Comparison of ENCODE assay signal across 8 cellular contexts in genomic region chr6:159042003-159042823, GRCh38. TPM values are rescaled to one million over a fixed set of nuclear protein-coding genes. Genes with fewer than 3 reads are reported as not detected.
DNase-seq lines count a peak whose midpoint lies in the region; ATAC-seq lines count a peak whose summit lies in the region.

No MANE protein-coding gene starts in this region.

- 60% methylated on average over 11 of the region's 14 CpGs for WGBS in mesenchymal stem cell

- H3K79me1 ChIP-seq in mesenchymal stem cell (replicated peaks; ENCODE audit: low read length, poor library complexity, severe bottlenecking), result no peaks in the 10 kb centered on the region

- no peaks in the 10 kb centered on the region for H3K4me1 ChIP-seq in endocrine pancreas (ENCODE audit: control insufficient read depth, insufficient read depth, low read length)
- H3K4me1 ChIP-seq in mesenchymal stem cell (ENCODE audit: control insufficient read depth, insufficient read depth, low read depth, low read length), result no peaks in the 10 kb centered on the region

- peak overlapping the region; percentile 97 for H3K27ac Mint-ChIP-seq in activated CD8-positive, alpha-beta memory T cell treated with anti-CD3 and anti-CD28 coated beads, Interleukin-2, amount 10 ng/mL, durations not matched to agents 7 days and 5 days

- H3K27me3 Mint-ChIP-seq in activated CD8-positive, alpha-beta memory T cell treated with anti-CD3 and anti-CD28 coated beads, Interleukin-2, amount 10 ng/mL, durations not matched to agents 7 days and 5 days, result no peaks in the 10 kb centered on the region

- no peaks in the 10 kb centered on the region for H3K36me3 ChIP-seq in endocrine pancreas (ENCODE audit: control insufficient read depth, insufficient read depth, low read length)
- no peaks in the 10 kb centered on the region for H3K36me3 ChIP-seq in mesenchymal stem cell (ENCODE audit: control insufficient read depth in 1 of 2, insufficient read depth in 2 of 2, low read depth in 1 of 2, low read length in 2 of 2)

- H2BK12ac ChIP-seq in mesenchymal stem cell (ENCODE audit: low read length in 2 of 2), result no peak overlapping the region

- H3K9ac ChIP-seq in endocrine pancreas (ENCODE audit: control insufficient read depth, insufficient read depth, low read length), result no peak overlapping the region
- H3K9ac ChIP-seq in mesenchymal stem cell (ENCODE audit: low read length), result peak overlapping the region; percentile 43

- peak overlapping the region; percentile 23 for H3K4me3 ChIP-seq in endocrine pancreas (ENCODE audit: control insufficient read depth, insufficient read depth, low read length)
- H3K4me3 ChIP-seq in mesenchymal stem cell (ENCODE audit: insufficient read depth in 1 of 2, low read depth in 1 of 2, low read length in 2 of 2), result no peak overlapping the region

- H3K9me3 ChIP-seq in endocrine pancreas (ENCODE audit: control insufficient read depth, low read length), result no peaks in the 10 kb centered on the region
- H3K9me3 ChIP-seq in mesenchymal stem cell (ENCODE audit: control insufficient read depth, low read length), result no peaks in the 10 kb centered on the region

- H3K4me3 Mint-ChIP-seq in activated CD8-positive, alpha-beta memory T cell treated with anti-CD3 and anti-CD28 coated beads, Interleukin-2, amount 10 ng/mL, durations not matched to agents 7 days and 5 days, result peak overlapping the region; percentile 95

- no peak overlapping the region for H3K23ac ChIP-seq in mesenchymal stem cell (ENCODE audit: low read length in 2 of 2)

- peaks cover 63% of the 10 kb centered on the region for H3K4me1 Mint-ChIP-seq in activated CD8-positive, alpha-beta memory T cell treated with anti-CD3 and anti-CD28 coated beads, Interleukin-2, amount 10 ng/mL, durations not matched to agents 7 days and 5 days

- no peak overlapping the region for H2AFZ ChIP-seq in mesenchymal stem cell (ENCODE audit: low read depth, low read length)

- H3K36me3 Mint-ChIP-seq in activated CD8-positive, alpha-beta memory T cell treated with anti-CD3 and anti-CD28 coated beads, Interleukin-2, amount 10 ng/mL, durations not matched to agents 7 days and 5 days, result peaks cover 71% of the 10 kb centered on the region

- no peaks in the 10 kb centered on the region for H3K9me3 Mint-ChIP-seq in activated CD8-positive, alpha-beta memory T cell treated with anti-CD3 and anti-CD28 coated beads, Interleukin-2, amount 10 ng/mL, durations not matched to agents 7 days and 5 days (ENCODE audit: low read depth)

- H3K14ac ChIP-seq in mesenchymal stem cell (ENCODE audit: low read length in 2 of 2), result no peak overlapping the region

- H2BK120ac ChIP-seq in mesenchymal stem cell (ENCODE audit: low read depth, low read length), result no peak overlapping the region

- H2AK5ac ChIP-seq in mesenchymal stem cell (ENCODE audit: low read length, severe bottlenecking), result no peak overlapping the region

- no peak overlapping the region for H3K4ac ChIP-seq in mesenchymal stem cell (ENCODE audit: low read depth in 1 of 2, low read length in 2 of 2)

- H4K8ac ChIP-seq in mesenchymal stem cell (ENCODE audit: low read length), result no peak overlapping the region

- H3K4me2 ChIP-seq in mesenchymal stem cell (ENCODE audit: low read length, poor library complexity, severe bottlenecking), result no peak overlapping the region

- no peak overlapping the region for H2BK15ac ChIP-seq in mesenchymal stem cell (ENCODE audit: low read depth, poor library complexity, severe bottlenecking)

- H3K18ac ChIP-seq in mesenchymal stem cell (ENCODE audit: low read depth in 1 of 2, low read length in 2 of 2), result no peak overlapping the region

- peak; percentile 34 for ATAC-seq in GM19023 (IDR thresholded peaks at IDR 0.05; ENCODE audit: unreplicated experiment)
- peak; percentile 52 for ATAC-seq in activated CD8-positive, alpha-beta memory T cell treated with anti-CD3 and anti-CD28 coated beads, Interleukin-2, amount 10 ng/mL, durations not matched to agents 7 days and 5 days

- no peak overlapping the region for H3K27ac ChIP-seq in mesenchymal stem cell (ENCODE audit: low read length, poor library complexity, severe bottlenecking)

- DNase-seq in AML-193 (lab: John Stamatoyannopoulos, UW) (peak; percentile 89 to 94), HPDE6-E6E7 (ENCODE audit: extremely low spot score) (peak; percentile 71), mesenchymal stem cell (peak; percentile 66)
- peak; percentile 71 for DNase-seq in NK-92 treated with Interleukin-12 subunit alpha and Interleukin-12 subunit beta, amount 100 ng/mL, for 24 hours (lab: John Stamatoyannopoulos, UW)
- DNase-seq in activated CD8-positive, alpha-beta memory T cell treated with anti-CD3 and anti-CD28 coated beads, Interleukin-2, amount 10 ng/mL, durations not matched to agents 7 days and 5 days, result peak; percentile 90
- peak; percentile 41 to 49 for DNase-seq in stimulated activated CD8-positive, alpha-beta memory T cell treated with anti-CD3 and anti-CD28 coated beads, Interleukin-4, amount 100 ng/mL, for 4 hours (ENCODE audit: low read depth in 2 of 2, low spot score in 1 of 2)

- H4K91ac ChIP-seq in mesenchymal stem cell (ENCODE audit: low read length), result no peak overlapping the region

- CTCF ChIA-PET in activated CD8-positive, alpha-beta memory T cell treated with anti-CD3 and anti-CD28 coated beads, Interleukin-2, amount 10 ng/mL, durations not matched to agents 7 days and 5 days (lab: Charles Lee), result interaction anchor here (0.5 to 8.8 kb wide), 20 partner anchors 11 to 393 kb away, joined by 3 to 198 read pairs (median 7); partner anchors contain the start of gene SYTL3

- H2BK5ac ChIP-seq in mesenchymal stem cell (ENCODE audit: low read depth, low read length, poor library complexity, severe bottlenecking), result no peak overlapping the region

- H3K27me3 ChIP-seq in endocrine pancreas (ENCODE audit: control insufficient read depth, insufficient read depth, low read length), result no peaks in the 10 kb centered on the region
- H3K27me3 ChIP-seq in mesenchymal stem cell (ENCODE audit: control insufficient read depth in 1 of 2, insufficient read depth in 1 of 2, low read length in 2 of 2), result peaks cover 16 to 37% of the 10 kb centered on the region in 2 experiments

RNA-seq across cellular contexts. Expression of gene TAGAP, which starts 2.6 kb away (rescaled TPM):
- 10 to 100 TPM; 44.8 to 53.0 TPM for total RNA-seq in activated CD8-positive, alpha-beta memory T cell treated with anti-CD3 and anti-CD28 coated beads, Interleukin-2, amount 10 ng/mL, durations not matched to agents 7 days and 5 days
- polyA plus RNA-seq in mesenchymal stem cell (2013, experiment 1 of 2), result 0.03 TPM
- not detected for polyA plus RNA-seq in mesenchymal stem cell (2013, experiment 2 of 2)

RNA-seq across cellular contexts. Expression of gene RSPH3, which starts 42.2 kb away (rescaled TPM):
- total RNA-seq in activated CD8-positive, alpha-beta memory T cell treated with anti-CD3 and anti-CD28 coated beads, Interleukin-2, amount 10 ng/mL, durations not matched to agents 7 days and 5 days, result 1 to 10 TPM; 2.1 TPM
- polyA plus RNA-seq in mesenchymal stem cell (2013, experiment 1 of 2), result 6.8 TPM
- 6.8 TPM for polyA plus RNA-seq in mesenchymal stem cell (2013, experiment 2 of 2)
